21 cellular contexts compared by ENCODE assay signal in genomic region chr11:88631497-88631896, GRCh38.
A peak's percentile ranks its signal among the peaks of the same experiment; 100 is the strongest.
DNase-seq lines count a peak whose midpoint lies in the region; ATAC-seq and TF ChIP-seq lines count a peak whose summit lies in the region.
"Had no signal": no experiment of that assay in that cellular context is flagged by ENCODE, and none has a peak within 500 bp of the region (broad histone marks: within the 10 kb centered on the region; RNA-seq: fewer than 3 reads in every experiment).

No MANE protein-coding gene starts in this region.

- H3K4me3 ChIP-seq in choroid plexus epithelial cell (ENCODE audit: low read depth, low read length) (no peak overlapping the region), trophoblast cell (ENCODE audit: low read depth, low read length) (no peak overlapping the region)
- H3K4me3 ChIP-seq: colonic mucosa, PC-9 had no signal

- H3K4me1 ChIP-seq in trophoblast cell (ENCODE audit: control insufficient read depth in 1 of 2, insufficient read depth in 2 of 2, low read length in 2 of 2): peaks cover 0 to 5% of the 10 kb centered on the region in 2 experiments
- H3K4me1 ChIP-seq: colonic mucosa had no signal

- H3K23ac ChIP-seq in trophoblast cell (ENCODE audit: low read length): no peak overlapping the region

- no peak overlapping the region for H4K8ac ChIP-seq in trophoblast cell (ENCODE audit: low read depth, low read length)

- no peak overlapping the region for H2AFZ ChIP-seq in trophoblast cell (ENCODE audit: insufficient read depth, low read length, poor library complexity)
- H2AFZ ChIP-seq: PC-9 had no signal

- H2AK5ac ChIP-seq in trophoblast cell (ENCODE audit: low read length): no peak overlapping the region

- no peak overlapping the region for H4K12ac ChIP-seq in trophoblast cell (ENCODE audit: low read depth, low read length)

- no peak overlapping the region for H2BK12ac ChIP-seq in trophoblast cell (ENCODE audit: low read length)

- no peaks in the 10 kb centered on the region for H3K36me3 ChIP-seq in trophoblast cell (ENCODE audit: control insufficient read depth in 1 of 2, insufficient read depth in 2 of 2, low read length in 2 of 2)
- H3K36me3 ChIP-seq: colonic mucosa had no signal

- no peaks in the 10 kb centered on the region for H3K9me3 ChIP-seq in trophoblast cell (ENCODE audit: insufficient read depth, low read depth, low read length)
- H3K9me3 ChIP-seq: colonic mucosa had no signal

- H3K27me3 ChIP-seq in trophoblast cell (ENCODE audit: insufficient read depth, low read length): no peaks in the 10 kb centered on the region
- H3K27me3 ChIP-seq: colonic mucosa had no signal

- H2BK120ac ChIP-seq in trophoblast cell (ENCODE audit: insufficient read depth, low read length, poor library complexity): no peak overlapping the region

- H3K9ac ChIP-seq in trophoblast cell (ENCODE audit: low read length): no peak overlapping the region

- H3K79me1 ChIP-seq in trophoblast cell (ENCODE audit: low read length): no peaks in the 10 kb centered on the region

- WGBS in trophoblast cell (ENCODE audit: extremely low coverage, insufficient coverage, insufficient read length): no CpG with 5 or more reads among the region's 1 CpG

- H3K4ac ChIP-seq in trophoblast cell (ENCODE audit: low read depth, low read length): no peak overlapping the region

- no peak for TF ChIP-seq CTCF in choroid plexus epithelial cell (conservative IDR thresholded peaks at IDR 0.05; ENCODE audit: low read depth, low read length)

- H3K18ac ChIP-seq in trophoblast cell (ENCODE audit: low read length): no peak overlapping the region

- no peak overlapping the region for H2BK5ac ChIP-seq in trophoblast cell (ENCODE audit: low read depth, low read length, poor library complexity)

- H4K91ac ChIP-seq in trophoblast cell (ENCODE audit: low read depth, low read length): no peak overlapping the region

- H3K79me2 ChIP-seq in trophoblast cell (ENCODE audit: control insufficient read depth, insufficient read depth, low read length, poor library complexity): no peaks in the 10 kb centered on the region

- ATAC-seq in HG03159 (IDR thresholded peaks at IDR 0.05; ENCODE audit: unreplicated experiment) (no peak), HG03280 (IDR thresholded peaks at IDR 0.05; ENCODE audit: unreplicated experiment) (no peak)
- ATAC-seq: natural killer cell; SK-N-SH treated with all-trans-retinoic acid at 6 μM for 48 hours; stimulated activated naive B cell treated with anti-CD40 and anti-IgM and Interleukin-4, amounts not matched to agents 10 μg/mL and 1 μg/mL and 100 μg/mL, for 72 hours had no signal

- no peak overlapping the region for H3K14ac ChIP-seq in trophoblast cell (ENCODE audit: low read length)

- no peak overlapping the region for H3K4me2 ChIP-seq in trophoblast cell (ENCODE audit: low read length)
- H3K4me2 ChIP-seq: PC-9 had no signal

- H3K27ac ChIP-seq in trophoblast cell (ENCODE audit: low read depth, low read length): no peak overlapping the region
- H3K27ac ChIP-seq: colonic mucosa, PC-9 had no signal

- DNase-seq in Daoy (ENCODE audit: low read depth): peak; percentile 12
- peak; percentile 26 for DNase-seq in NCI-H226
- DNase-seq in choroid plexus epithelial cell (ENCODE audit: low read depth): peak; percentile 5
- DNase-seq in kidney glomerular epithelial cell (lab: John Stamatoyannopoulos, UW): peak; percentile 40
- no peak for DNase-seq in trophoblast cell
- DNase-seq in KG1 (lab: John Stamatoyannopoulos, UW): no peak
- DNase-seq: activated CD4-positive, alpha-beta T cell treated with anti-CD3 and anti-CD28 coated beads, Interleukin-2, amount 10 ng/mL, durations not matched to agents 7 days and 5 days; activated CD8-positive, alpha-beta memory T cell treated with anti-CD3 and anti-CD28 coated beads, Interleukin-2, amount 50 U/mL, for 48 hours; activated naive CD4-positive, alpha-beta T cell treated with Interleukin-2 at 50 U/mL for 16 hours; aorta; CD4-positive, alpha-beta memory T cell; colonic mucosa; natural killer cell; NCI-H1930; NCI-H510A; PC-9; stimulated activated CD4-positive, alpha-beta T cell treated with anti-CD3 and anti-CD28 coated beads, Interleukin-15, amount 100 ng/mL, for 24 hours; stimulated activated naive B cell treated with anti-CD40 and anti-IgM and Interleukin-4, amounts not matched to agents 10 μg/mL and 1 μg/mL and 100 μg/mL, for 72 hours had no signal

Comparison
In these comparisons a context has a peak if more than half of its experiments do, and no peak if none do; other contexts are left out.
1. DNase-seq: peak in Daoy (single experiment), NCI-H226 (single experiment), choroid plexus epithelial cell (single experiment) and kidney glomerular epithelial cell (single experiment); none in trophoblast cell (0 of 2) and KG1 (single experiment).